In genomic region chr2:96933528-96933927, GRCh38 we compare ENCODE assay signal across 20 cellular contexts. TPM values are rescaled to one million over a fixed set of nuclear protein-coding genes. Genes with fewer than 3 reads are reported as not detected.
A peak's percentile ranks its signal among the peaks of the same experiment; 100 is the strongest.
DNase-seq lines count a peak whose midpoint lies in the region; ATAC-seq and TF ChIP-seq lines count a peak whose summit lies in the region.
"Had no signal": no experiment of that assay in that cellular context is flagged by ENCODE, and none has a peak within 500 bp of the region (broad histone marks: within the 10 kb centered on the region; RNA-seq: fewer than 3 reads in every experiment).

No MANE protein-coding gene starts in this region.

- H3K27me3 ChIP-seq in SK-N-SH (ENCODE audit: insufficient read depth) = no peaks in the 10 kb centered on the region; the same call in 1 of the 2 replicates

- TF ChIP-seq CTCF in SK-N-SH (IDR thresholded peaks at IDR 0.05) = no peak

- no peak for TF ChIP-seq EP300 in SK-N-SH (IDR thresholded peaks at IDR 0.05; ENCODE audit: borderline replicate concordance in 1 of 2, low read depth in 1 of 2, low read length in 1 of 2)

- H3K9me2 ChIP-seq in SK-N-SH = no peaks in the 10 kb centered on the region

- POLR2A ChIA-PET in SK-N-SH (lab: Yijun Ruan, JAX) = no interaction called here

- no peaks in the 10 kb centered on the region for H3K36me3 ChIP-seq in SK-N-SH (replicated peaks in 1 of 2; ENCODE audit: control insufficient read depth in 1 of 2, insufficient read depth in 2 of 2, low read length in 1 of 2)
- H3K36me3 ChIP-seq: HAP-1, lower lobe of right lung, SJSA1 had no signal

- H3K9me3 ChIP-seq in SK-N-SH = no peaks in the 10 kb centered on the region
- H3K9me3 ChIP-seq: HAP-1, lower lobe of right lung, SJSA1 had no signal

- TF ChIP-seq RAD21 in SK-N-SH (IDR thresholded peaks at IDR 0.05; ENCODE audit: low read length) = no peak

- H3K4me3 ChIP-seq in SK-N-SH (ENCODE audit: low read depth in 2 of 2, low read length in 1 of 2) = no peak overlapping the region
- H3K4me3 ChIP-seq: HAP-1, lower lobe of right lung, SJSA1 had no signal

- no peaks in the 10 kb centered on the region for H3F3A ChIP-seq in SK-N-SH (replicated peaks; ENCODE audit: insufficient read depth)

- peaks cover 0 to 9% of the 10 kb centered on the region in 2 experiments; a peak in 1 of 4 replicates for H3K4me1 ChIP-seq in SK-N-SH (ENCODE audit: control insufficient read depth in 1 of 2, insufficient read depth in 2 of 2, low read depth in 1 of 2, low read length in 1 of 2)
- H3K4me1 ChIP-seq: HAP-1, lower lobe of right lung, SJSA1 had no signal

- DNase-seq in SK-N-SH = peak; percentile 44
- peak; percentile 71 for DNase-seq in NCI-H2081 treated with DMSO at 0.1 percent for 48 hours (lab: John Stamatoyannopoulos, UW)
- DNase-seq in SHP77 treated with DMSO at 0.1 percent for 48 hours (lab: John Stamatoyannopoulos, UW) = peak; percentile 59
- DNase-seq in substantia nigra (lab: John Stamatoyannopoulos, UW) = no peak
- no peak for DNase-seq in UCSD-AML1 (lab: John Stamatoyannopoulos, UW; ENCODE audit: unreplicated experiment)
- DNase-seq: activated CD4-positive, alpha-beta T cell treated with anti-CD3 and anti-CD28 coated beads for 1 hour; CD4-positive, CD25-positive, alpha-beta regulatory T cell; effector memory CD4-positive, alpha-beta T cell; lower lobe of right lung; NCI-H226; PC-3; stimulated activated CD4-positive, alpha-beta T cell treated with anti-CD3 and anti-CD28 coated beads, Interleukin-2, amount 100 ng/mL, for 24 hours; T-helper 9 cell had no signal

- WGBS in SK-N-SH (ENCODE audit: low lambda C conversion rate) = 57% methylated on average over 6 of the region's 8 CpGs

- ATAC-seq in SK-N-SH treated with all-trans-retinoic acid at 6 μM for 48 hours (no peak), HG02840 (IDR thresholded peaks at IDR 0.05; ENCODE audit: low FRiP score, unreplicated experiment) (no peak), HG03565 (IDR thresholded peaks at IDR 0.05; ENCODE audit: unreplicated experiment) (no peak)
- ATAC-seq: activated T-helper 17 cell treated with anti-CD3 and anti-CD28 coated beads, Interleukin-2, amount 50 U/mL, for 72 hours; lower lobe of right lung; PC-3 had no signal

- H3K27ac ChIP-seq in SK-N-SH (ENCODE audit: low read depth in 2 of 2, low read length in 1 of 2) = no peak overlapping the region
- H3K27ac ChIP-seq in substantia nigra (ENCODE audit: low read depth, low read length, poor library complexity, severe bottlenecking) = peak overlapping the region; percentile 75
- H3K27ac ChIP-seq: lower lobe of right lung, SJSA1 had no signal

- no peaks in the 10 kb centered on the region for H4K20me1 ChIP-seq in SK-N-SH (ENCODE audit: insufficient read depth)

- H3K4me2 ChIP-seq in SK-N-SH = no peak overlapping the region

- no peak overlapping the region for H3K9ac ChIP-seq in SK-N-SH

- no peak overlapping the region for H2AFZ ChIP-seq in SK-N-SH (ENCODE audit: low read depth)

- H3K79me2 ChIP-seq in SK-N-SH (ENCODE audit: insufficient read depth) = no peaks in the 10 kb centered on the region

- CTCF ChIA-PET in SK-N-SH (lab: Yijun Ruan, JAX) = interaction anchor here (1.2 to 2.0 kb wide), 2 partner anchors 17 to 76 kb away, joined by 6 to 8 read pairs; partner anchors contain the start of gene ANKRD39

TF ChIP-seq in SK-N-SH, 30 proteins besides CTCF, POLR2A, EP300 and RAD21 (continues in another document):
- TF ChIP-seq MEF2A (IDR thresholded peaks at IDR 0.05; ENCODE audit: borderline replicate concordance, low read depth) (no peak), PBX3 (IDR thresholded peaks at IDR 0.05) (no peak), GATA2 (CRISPR knock-in tag; IDR thresholded peaks at IDR 0.05) (no peak), RFX5 (IDR thresholded peaks at IDR 0.05; ENCODE audit: low read length) (no peak), YY1 (IDR thresholded peaks at IDR 0.05; ENCODE audit: low read depth) (no peak), TAF1 (IDR thresholded peaks at IDR 0.05; ENCODE audit: borderline replicate concordance, low read depth, low read length) (no peak), CHD2 (IDR thresholded peaks at IDR 0.05; ENCODE audit: low read length, partially characterized antibody) (no peak)
- TF ChIP-seq, protein P1, sequence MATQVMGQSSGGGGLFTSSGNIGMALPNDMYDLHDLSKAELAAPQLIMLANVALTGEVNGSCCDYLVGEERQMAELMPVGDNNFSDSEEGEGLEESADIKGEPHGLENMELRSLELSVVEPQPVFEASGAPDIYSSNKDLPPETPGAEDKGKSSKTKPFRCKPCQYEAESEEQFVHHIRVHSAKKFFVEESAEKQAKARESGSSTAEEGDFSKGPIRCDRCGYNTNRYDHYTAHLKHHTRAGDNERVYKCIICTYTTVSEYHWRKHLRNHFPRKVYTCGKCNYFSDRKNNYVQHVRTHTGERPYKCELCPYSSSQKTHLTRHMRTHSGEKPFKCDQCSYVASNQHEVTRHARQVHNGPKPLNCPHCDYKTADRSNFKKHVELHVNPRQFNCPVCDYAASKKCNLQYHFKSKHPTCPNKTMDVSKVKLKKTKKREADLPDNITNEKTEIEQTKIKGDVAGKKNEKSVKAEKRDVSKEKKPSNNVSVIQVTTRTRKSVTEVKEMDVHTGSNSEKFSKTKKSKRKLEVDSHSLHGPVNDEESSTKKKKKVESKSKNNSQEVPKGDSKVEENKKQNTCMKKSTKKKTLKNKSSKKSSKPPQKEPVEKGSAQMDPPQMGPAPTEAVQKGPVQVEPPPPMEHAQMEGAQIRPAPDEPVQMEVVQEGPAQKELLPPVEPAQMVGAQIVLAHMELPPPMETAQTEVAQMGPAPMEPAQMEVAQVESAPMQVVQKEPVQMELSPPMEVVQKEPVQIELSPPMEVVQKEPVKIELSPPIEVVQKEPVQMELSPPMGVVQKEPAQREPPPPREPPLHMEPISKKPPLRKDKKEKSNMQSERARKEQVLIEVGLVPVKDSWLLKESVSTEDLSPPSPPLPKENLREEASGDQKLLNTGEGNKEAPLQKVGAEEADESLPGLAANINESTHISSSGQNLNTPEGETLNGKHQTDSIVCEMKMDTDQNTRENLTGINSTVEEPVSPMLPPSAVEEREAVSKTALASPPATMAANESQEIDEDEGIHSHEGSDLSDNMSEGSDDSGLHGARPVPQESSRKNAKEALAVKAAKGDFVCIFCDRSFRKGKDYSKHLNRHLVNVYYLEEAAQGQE (IDR thresholded peaks at IDR 0.05; ENCODE audit: low read depth, low read length) = no peak

TF ChIP-seq in SK-N-SH treated with all-trans-retinoic acid at 6 μM for 48 hours, 23 proteins besides CTCF, POLR2A, EP300 and RAD21:
- TF ChIP-seq SNAI2 (CRISPR knock-in tag; IDR thresholded peaks at IDR 0.05) (no peak), CSRNP3 (CRISPR knock-in tag; IDR thresholded peaks at IDR 0.05) (no peak), CSDC2 (CRISPR knock-in tag; IDR thresholded peaks at IDR 0.05) (no peak), CREB5 (CRISPR knock-in tag; IDR thresholded peaks at IDR 0.05; ENCODE audit: low read depth) (no peak), RARB (CRISPR knock-in tag; IDR thresholded peaks at IDR 0.05) (no peak), BACH2 (CRISPR knock-in tag; IDR thresholded peaks at IDR 0.05; ENCODE audit: borderline replicate concordance) (no peak)
TF ChIP-seq in SK-N-SH treated with all-trans-retinoic acid at 6 μM for 48 hours: peak in this region for 0.

RNA-seq across cellular contexts. Expression of gene FAM178B, which starts 52.9 kb away (rescaled TPM):
- not detected in 2 replicates for polyA plus RNA-seq in SK-N-SH (2012; rRNA removed)
- not detected in 2 replicates for polyA plus RNA-seq in SK-N-SH (2012; cell fraction: cytosol; rRNA removed)
- polyA plus RNA-seq in SK-N-SH (2012; cell fraction: nucleus; rRNA removed) = not detected in 2 replicates
- polyA plus RNA-seq: AG04450 had no signal

Comparison
In these comparisons a context has a peak if more than half of its experiments do, and no peak if none do; other contexts are left out.
1. DNase-seq: peak in SK-N-SH (single experiment), NCI-H2081 treated with DMSO at 0.1 percent for 48 hours (single experiment) and SHP77 treated with DMSO at 0.1 percent for 48 hours (single experiment); none in substantia nigra (0 of 49) and UCSD-AML1 (single experiment).